In genomic region chr2:159164457-159164894, GRCh38 we compare ENCODE assay signal across 1 cellular context.
TF ChIP-seq lines count a peak whose summit lies in the region.

No MANE protein-coding gene starts in this region.

TF ChIP-seq in GM12878, 131 proteins besides CTCF, POLR2A, EP300 and RAD21 (continued from another document):
- TF ChIP-seq, protein P1, sequence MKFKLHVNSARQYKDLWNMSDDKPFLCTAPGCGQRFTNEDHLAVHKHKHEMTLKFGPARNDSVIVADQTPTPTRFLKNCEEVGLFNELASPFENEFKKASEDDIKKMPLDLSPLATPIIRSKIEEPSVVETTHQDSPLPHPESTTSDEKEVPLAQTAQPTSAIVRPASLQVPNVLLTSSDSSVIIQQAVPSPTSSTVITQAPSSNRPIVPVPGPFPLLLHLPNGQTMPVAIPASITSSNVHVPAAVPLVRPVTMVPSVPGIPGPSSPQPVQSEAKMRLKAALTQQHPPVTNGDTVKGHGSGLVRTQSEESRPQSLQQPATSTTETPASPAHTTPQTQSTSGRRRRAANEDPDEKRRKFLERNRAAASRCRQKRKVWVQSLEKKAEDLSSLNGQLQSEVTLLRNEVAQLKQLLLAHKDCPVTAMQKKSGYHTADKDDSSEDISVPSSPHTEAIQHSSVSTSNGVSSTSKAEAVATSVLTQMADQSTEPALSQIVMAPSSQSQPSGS (IDR thresholded peaks at IDR 0.05; ENCODE audit: low read length): no peak
- TF ChIP-seq SMAD1 (IDR thresholded peaks at IDR 0.05; ENCODE audit: low read depth, partially characterized antibody): no peak
- TF ChIP-seq SUPT20H (IDR thresholded peaks at IDR 0.05; ENCODE audit: borderline replicate concordance, control insufficient read depth, low read depth, low read length): no peak
- TF ChIP-seq, protein P2, sequence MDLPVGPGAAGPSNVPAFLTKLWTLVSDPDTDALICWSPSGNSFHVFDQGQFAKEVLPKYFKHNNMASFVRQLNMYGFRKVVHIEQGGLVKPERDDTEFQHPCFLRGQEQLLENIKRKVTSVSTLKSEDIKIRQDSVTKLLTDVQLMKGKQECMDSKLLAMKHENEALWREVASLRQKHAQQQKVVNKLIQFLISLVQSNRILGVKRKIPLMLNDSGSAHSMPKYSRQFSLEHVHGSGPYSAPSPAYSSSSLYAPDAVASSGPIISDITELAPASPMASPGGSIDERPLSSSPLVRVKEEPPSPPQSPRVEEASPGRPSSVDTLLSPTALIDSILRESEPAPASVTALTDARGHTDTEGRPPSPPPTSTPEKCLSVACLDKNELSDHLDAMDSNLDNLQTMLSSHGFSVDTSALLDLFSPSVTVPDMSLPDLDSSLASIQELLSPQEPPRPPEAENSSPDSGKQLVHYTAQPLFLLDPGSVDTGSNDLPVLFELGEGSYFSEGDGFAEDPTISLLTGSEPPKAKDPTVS (IDR thresholded peaks at IDR 0.05; ENCODE audit: low read depth, low read length): no peak
